11 cellular contexts compared by ENCODE assay signal in genomic region chr11:100980156-100980555, GRCh38.
A peak's percentile ranks its signal among the peaks of the same experiment; 100 is the strongest.
DNase-seq lines count a peak whose midpoint lies in the region; ATAC-seq and TF ChIP-seq lines count a peak whose summit lies in the region.
"Had no signal": no experiment of that assay in that cellular context is flagged by ENCODE, and none has a peak within 500 bp of the region (broad histone marks: within the 10 kb centered on the region; RNA-seq: fewer than 3 reads in every experiment).

No MANE protein-coding gene starts in this region.

- no peaks in the 10 kb centered on the region for H3K9me3 ChIP-seq in left ventricle myocardium inferior (replicated peaks)

- DNase-seq in HCEC 1CT (peak; percentile 8), SW480 (ENCODE audit: low spot score) (peak; percentile 57), left ventricle myocardium inferior (no peak), NOMO-1 (lab: John Stamatoyannopoulos, UW; ENCODE audit: unreplicated experiment in 2 of 2) (no peak), lower leg skin (ENCODE audit: low spot score in 2 of 2) (no peak)
- DNase-seq in activated naive CD4-positive, alpha-beta T cell (lab: John Stamatoyannopoulos, UW), result no peak
- DNase-seq: CD4-positive, alpha-beta memory T cell; naive thymus-derived CD4-positive, alpha-beta T cell; stimulated activated naive B cell treated with anti-CD40 and anti-IgM and Interleukin-4, amounts not matched to agents 10 μg/mL and 1 μg/mL and 100 μg/mL, for 72 hours had no signal

- no peaks in the 10 kb centered on the region for H3K9me3 Mint-ChIP-seq in stimulated activated memory B cell treated with anti-CD40 and anti-IgM and Interleukin-4, amounts not matched to agents 10 μg/mL and 1 μg/mL and 100 μg/mL, for 72 hours
- H3K9me3 Mint-ChIP-seq: stimulated activated naive B cell treated with anti-CD40 and anti-IgM and Interleukin-4, amounts not matched to agents 10 μg/mL and 1 μg/mL and 100 μg/mL, for 72 hours had no signal

- WGBS in lower leg skin, 2 donors, result 92% methylated on average over 3 of the region's 3 CpGs

- peak; percentile 61 for TF ChIP-seq CTCF in 22Rv1 (IDR thresholded peaks at IDR 0.05)
- peak; percentile 61 for TF ChIP-seq CTCF in left ventricle myocardium inferior (IDR thresholded peaks at IDR 0.05; ENCODE audit: borderline replicate concordance)
- no peak for TF ChIP-seq CTCF in lower leg skin (IDR thresholded peaks at IDR 0.05)

- no peak overlapping the region for H3K27ac Mint-ChIP-seq in stimulated activated memory B cell treated with anti-CD40 and anti-IgM and Interleukin-4, amounts not matched to agents 10 μg/mL and 1 μg/mL and 100 μg/mL, for 72 hours
- H3K27ac Mint-ChIP-seq: CD4-positive, alpha-beta memory T cell; naive thymus-derived CD4-positive, alpha-beta T cell; stimulated activated naive B cell treated with anti-CD40 and anti-IgM and Interleukin-4, amounts not matched to agents 10 μg/mL and 1 μg/mL and 100 μg/mL, for 72 hours had no signal

- no peak for ATAC-seq in stimulated activated memory B cell treated with anti-CD40 and anti-IgM and Interleukin-4, amounts not matched to agents 10 μg/mL and 1 μg/mL and 100 μg/mL, for 72 hours
- ATAC-seq: naive thymus-derived CD4-positive, alpha-beta T cell; stimulated activated naive B cell treated with anti-CD40 and anti-IgM and Interleukin-4, amounts not matched to agents 10 μg/mL and 1 μg/mL and 100 μg/mL, for 72 hours had no signal

- no peaks in the 10 kb centered on the region for H3K27me3 Mint-ChIP-seq in stimulated activated memory B cell treated with anti-CD40 and anti-IgM and Interleukin-4, amounts not matched to agents 10 μg/mL and 1 μg/mL and 100 μg/mL, for 72 hours
- H3K27me3 Mint-ChIP-seq: CD4-positive, alpha-beta memory T cell; naive thymus-derived CD4-positive, alpha-beta T cell; stimulated activated naive B cell treated with anti-CD40 and anti-IgM and Interleukin-4, amounts not matched to agents 10 μg/mL and 1 μg/mL and 100 μg/mL, for 72 hours had no signal

- peaks cover 21% of the 10 kb centered on the region for H3K36me3 ChIP-seq in left ventricle myocardium inferior

- H3K4me1 Mint-ChIP-seq in stimulated activated memory B cell treated with anti-CD40 and anti-IgM and Interleukin-4, amounts not matched to agents 10 μg/mL and 1 μg/mL and 100 μg/mL, for 72 hours, result peaks cover 15% of the 10 kb centered on the region
- H3K4me1 Mint-ChIP-seq: CD4-positive, alpha-beta memory T cell; naive thymus-derived CD4-positive, alpha-beta T cell had no signal

- no peak overlapping the region for H3K4me3 Mint-ChIP-seq in stimulated activated memory B cell treated with anti-CD40 and anti-IgM and Interleukin-4, amounts not matched to agents 10 μg/mL and 1 μg/mL and 100 μg/mL, for 72 hours
- H3K4me3 Mint-ChIP-seq: CD4-positive, alpha-beta memory T cell; naive thymus-derived CD4-positive, alpha-beta T cell; stimulated activated naive B cell treated with anti-CD40 and anti-IgM and Interleukin-4, amounts not matched to agents 10 μg/mL and 1 μg/mL and 100 μg/mL, for 72 hours had no signal

- H3K27ac ChIP-seq in 22Rv1 (no peak overlapping the region), left ventricle myocardium inferior (replicated peaks) (no peak overlapping the region)

- no peaks in the 10 kb centered on the region for H3K27me3 ChIP-seq in left ventricle myocardium inferior (ENCODE audit: low read depth)

- intact Hi-C loops in left ventricle myocardium inferior (cut with micrococcal nuclease), result no loop called here
- intact Hi-C loops in lower leg skin (cut with DNase I; ENCODE audit: low total_unique reads), result no loop called here

- no peak for TF ChIP-seq POLR2A in lower leg skin (IDR thresholded peaks at IDR 0.05)

- no peaks in the 10 kb centered on the region for H3K36me3 Mint-ChIP-seq in stimulated activated memory B cell treated with anti-CD40 and anti-IgM and Interleukin-4, amounts not matched to agents 10 μg/mL and 1 μg/mL and 100 μg/mL, for 72 hours
- H3K36me3 Mint-ChIP-seq: CD4-positive, alpha-beta memory T cell; naive thymus-derived CD4-positive, alpha-beta T cell had no signal

- no peaks in the 10 kb centered on the region for H3K4me1 ChIP-seq in left ventricle myocardium inferior

- H3K4me3 ChIP-seq in left ventricle myocardium inferior, result no peak overlapping the region
- no peak overlapping the region for H3K4me3 ChIP-seq in lower leg skin (ENCODE audit: low read depth, poor library complexity, severe bottlenecking)

Comparison
In these comparisons a context has a peak if more than half of its experiments do, and no peak if none do; other contexts are left out.
1. CTCF ChIP-seq: peak in 22Rv1 (single experiment) and left ventricle myocardium inferior (single experiment); none in lower leg skin (0 of 3).
2. DNase-seq: peak in HCEC 1CT (single experiment) and SW480 (single experiment); none in left ventricle myocardium inferior (single experiment), activated naive CD4-positive, alpha-beta T cell (0 of 4), NOMO-1 (0 of 2) and lower leg skin (0 of 2).